1 cellular context compared by ENCODE assay signal in genomic region chr6:17986656-17987575, GRCh38.
A peak's percentile ranks its signal among the peaks of the same experiment; 100 is the strongest.
TF ChIP-seq lines count a peak whose summit lies in the region.

No MANE protein-coding gene starts in this region.

TF ChIP-seq in K562, 482 proteins besides CTCF, POLR2A, EP300 and RAD21 (continued from another document and continues in another):
- TF ChIP-seq HNRNPK (IDR thresholded peaks at IDR 0.05; ENCODE audit: low read depth, low read length, poor library complexity, severe bottlenecking), result no peak
- TF ChIP-seq SOX6 (IDR thresholded peaks at IDR 0.05), result peak; percentile 40; the same call in 1 of the 2 replicates
- TF ChIP-seq GATAD2A (IDR thresholded peaks at IDR 0.05), result 0 out of 2 replicates have a peak, but pooled peaks have one; percentile 1
- TF ChIP-seq, protein P1, sequence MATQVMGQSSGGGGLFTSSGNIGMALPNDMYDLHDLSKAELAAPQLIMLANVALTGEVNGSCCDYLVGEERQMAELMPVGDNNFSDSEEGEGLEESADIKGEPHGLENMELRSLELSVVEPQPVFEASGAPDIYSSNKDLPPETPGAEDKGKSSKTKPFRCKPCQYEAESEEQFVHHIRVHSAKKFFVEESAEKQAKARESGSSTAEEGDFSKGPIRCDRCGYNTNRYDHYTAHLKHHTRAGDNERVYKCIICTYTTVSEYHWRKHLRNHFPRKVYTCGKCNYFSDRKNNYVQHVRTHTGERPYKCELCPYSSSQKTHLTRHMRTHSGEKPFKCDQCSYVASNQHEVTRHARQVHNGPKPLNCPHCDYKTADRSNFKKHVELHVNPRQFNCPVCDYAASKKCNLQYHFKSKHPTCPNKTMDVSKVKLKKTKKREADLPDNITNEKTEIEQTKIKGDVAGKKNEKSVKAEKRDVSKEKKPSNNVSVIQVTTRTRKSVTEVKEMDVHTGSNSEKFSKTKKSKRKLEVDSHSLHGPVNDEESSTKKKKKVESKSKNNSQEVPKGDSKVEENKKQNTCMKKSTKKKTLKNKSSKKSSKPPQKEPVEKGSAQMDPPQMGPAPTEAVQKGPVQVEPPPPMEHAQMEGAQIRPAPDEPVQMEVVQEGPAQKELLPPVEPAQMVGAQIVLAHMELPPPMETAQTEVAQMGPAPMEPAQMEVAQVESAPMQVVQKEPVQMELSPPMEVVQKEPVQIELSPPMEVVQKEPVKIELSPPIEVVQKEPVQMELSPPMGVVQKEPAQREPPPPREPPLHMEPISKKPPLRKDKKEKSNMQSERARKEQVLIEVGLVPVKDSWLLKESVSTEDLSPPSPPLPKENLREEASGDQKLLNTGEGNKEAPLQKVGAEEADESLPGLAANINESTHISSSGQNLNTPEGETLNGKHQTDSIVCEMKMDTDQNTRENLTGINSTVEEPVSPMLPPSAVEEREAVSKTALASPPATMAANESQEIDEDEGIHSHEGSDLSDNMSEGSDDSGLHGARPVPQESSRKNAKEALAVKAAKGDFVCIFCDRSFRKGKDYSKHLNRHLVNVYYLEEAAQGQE (CRISPR knock-in tag; IDR thresholded peaks at IDR 0.05; ENCODE audit: low read depth), result peak; percentile 58
- no peak for TF ChIP-seq CAMTA2 (CRISPR knock-in tag; conservative IDR thresholded peaks at IDR 0.05)
- TF ChIP-seq BCL6 (CRISPR knock-in tag; IDR thresholded peaks at IDR 0.05), result 0 out of 2 replicates have a peak, but pooled peaks have one; percentile 34
- TF ChIP-seq ZFX (CRISPR knock-in tag; IDR thresholded peaks at IDR 0.05), result peak; percentile 56
- TF ChIP-seq STAT5A (IDR thresholded peaks at IDR 0.05; ENCODE audit: borderline replicate concordance, low read length), result no peak
- TF ChIP-seq NR4A1 (CRISPR knock-in tag; IDR thresholded peaks at IDR 0.05), result peak; percentile 45; the same call in 1 of the 2 replicates
- TF ChIP-seq NR4A1 (tag; IDR thresholded peaks at IDR 0.05), result no peak
- TF ChIP-seq PHF21A (IDR thresholded peaks at IDR 0.05; ENCODE audit: borderline replicate concordance, low read depth), result no peak
- TF ChIP-seq, protein P2, sequence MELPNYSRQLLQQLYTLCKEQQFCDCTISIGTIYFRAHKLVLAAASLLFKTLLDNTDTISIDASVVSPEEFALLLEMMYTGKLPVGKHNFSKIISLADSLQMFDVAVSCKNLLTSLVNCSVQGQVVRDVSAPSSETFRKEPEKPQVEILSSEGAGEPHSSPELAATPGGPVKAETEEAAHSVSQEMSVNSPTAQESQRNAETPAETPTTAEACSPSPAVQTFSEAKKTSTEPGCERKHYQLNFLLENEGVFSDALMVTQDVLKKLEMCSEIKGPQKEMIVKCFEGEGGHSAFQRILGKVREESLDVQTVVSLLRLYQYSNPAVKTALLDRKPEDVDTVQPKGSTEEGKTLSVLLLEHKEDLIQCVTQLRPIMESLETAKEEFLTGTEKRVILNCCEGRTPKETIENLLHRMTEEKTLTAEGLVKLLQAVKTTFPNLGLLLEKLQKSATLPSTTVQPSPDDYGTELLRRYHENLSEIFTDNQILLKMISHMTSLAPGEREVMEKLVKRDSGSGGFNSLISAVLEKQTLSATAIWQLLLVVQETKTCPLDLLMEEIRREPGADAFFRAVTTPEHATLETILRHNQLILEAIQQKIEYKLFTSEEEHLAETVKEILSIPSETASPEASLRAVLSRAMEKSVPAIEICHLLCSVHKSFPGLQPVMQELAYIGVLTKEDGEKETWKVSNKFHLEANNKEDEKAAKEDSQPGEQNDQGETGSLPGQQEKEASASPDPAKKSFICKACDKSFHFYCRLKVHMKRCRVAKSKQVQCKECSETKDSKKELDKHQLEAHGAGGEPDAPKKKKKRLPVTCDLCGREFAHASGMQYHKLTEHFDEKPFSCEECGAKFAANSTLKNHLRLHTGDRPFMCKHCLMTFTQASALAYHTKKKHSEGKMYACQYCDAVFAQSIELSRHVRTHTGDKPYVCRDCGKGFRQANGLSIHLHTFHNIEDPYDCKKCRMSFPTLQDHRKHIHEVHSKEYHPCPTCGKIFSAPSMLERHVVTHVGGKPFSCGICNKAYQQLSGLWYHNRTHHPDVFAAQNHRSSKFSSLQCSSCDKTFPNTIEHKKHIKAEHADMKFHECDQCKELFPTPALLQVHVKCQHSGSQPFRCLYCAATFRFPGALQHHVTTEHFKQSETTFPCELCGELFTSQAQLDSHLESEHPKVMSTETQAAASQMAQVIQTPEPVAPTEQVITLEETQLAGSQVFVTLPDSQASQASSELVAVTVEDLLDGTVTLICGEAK (IDR thresholded peaks at IDR 0.05), result 0 out of 2 replicates have a peak, but pooled peaks have one; percentile 21
- TF ChIP-seq, protein P2 (CRISPR knock-in tag; IDR thresholded peaks at IDR 0.05), result no peak
- TF ChIP-seq MAFK (IDR thresholded peaks at IDR 0.05; ENCODE audit: low read length), result no peak
- no peak for TF ChIP-seq SIX5 (IDR thresholded peaks at IDR 0.05; ENCODE audit: borderline replicate concordance in 1 of 2, insufficient read depth in 1 of 2, low read depth in 1 of 2, low read length in 2 of 2)
- TF ChIP-seq ELF4 (CRISPR knock-in tag; IDR thresholded peaks at IDR 0.05), result no peak
- TF ChIP-seq CREBBP (IDR thresholded peaks at IDR 0.05; ENCODE audit: low read depth, low read length), result no peak
- TF ChIP-seq ESRRB (CRISPR knock-in tag; IDR thresholded peaks at IDR 0.05; ENCODE audit: borderline replicate concordance), result no peak
- peak; percentile 41 for TF ChIP-seq RBM25 (IDR thresholded peaks at IDR 0.05; ENCODE audit: low read depth, low read length, severe bottlenecking)
- TF ChIP-seq POU5F1 (IDR thresholded peaks at IDR 0.05; ENCODE audit: borderline replicate concordance, low read depth, low read length, partially characterized antibody), result no peak
- TF ChIP-seq SMARCA4 (IDR thresholded peaks at IDR 0.05), result peak; percentile 28; the same call in 1 of the 2 replicates
- no peak for TF ChIP-seq FOXM1 (IDR thresholded peaks at IDR 0.05; ENCODE audit: low read depth)
- TF ChIP-seq FOXM1 (CRISPR knock-in tag; IDR thresholded peaks at IDR 0.05; ENCODE audit: low read depth), result no peak
- TF ChIP-seq, protein P3, sequence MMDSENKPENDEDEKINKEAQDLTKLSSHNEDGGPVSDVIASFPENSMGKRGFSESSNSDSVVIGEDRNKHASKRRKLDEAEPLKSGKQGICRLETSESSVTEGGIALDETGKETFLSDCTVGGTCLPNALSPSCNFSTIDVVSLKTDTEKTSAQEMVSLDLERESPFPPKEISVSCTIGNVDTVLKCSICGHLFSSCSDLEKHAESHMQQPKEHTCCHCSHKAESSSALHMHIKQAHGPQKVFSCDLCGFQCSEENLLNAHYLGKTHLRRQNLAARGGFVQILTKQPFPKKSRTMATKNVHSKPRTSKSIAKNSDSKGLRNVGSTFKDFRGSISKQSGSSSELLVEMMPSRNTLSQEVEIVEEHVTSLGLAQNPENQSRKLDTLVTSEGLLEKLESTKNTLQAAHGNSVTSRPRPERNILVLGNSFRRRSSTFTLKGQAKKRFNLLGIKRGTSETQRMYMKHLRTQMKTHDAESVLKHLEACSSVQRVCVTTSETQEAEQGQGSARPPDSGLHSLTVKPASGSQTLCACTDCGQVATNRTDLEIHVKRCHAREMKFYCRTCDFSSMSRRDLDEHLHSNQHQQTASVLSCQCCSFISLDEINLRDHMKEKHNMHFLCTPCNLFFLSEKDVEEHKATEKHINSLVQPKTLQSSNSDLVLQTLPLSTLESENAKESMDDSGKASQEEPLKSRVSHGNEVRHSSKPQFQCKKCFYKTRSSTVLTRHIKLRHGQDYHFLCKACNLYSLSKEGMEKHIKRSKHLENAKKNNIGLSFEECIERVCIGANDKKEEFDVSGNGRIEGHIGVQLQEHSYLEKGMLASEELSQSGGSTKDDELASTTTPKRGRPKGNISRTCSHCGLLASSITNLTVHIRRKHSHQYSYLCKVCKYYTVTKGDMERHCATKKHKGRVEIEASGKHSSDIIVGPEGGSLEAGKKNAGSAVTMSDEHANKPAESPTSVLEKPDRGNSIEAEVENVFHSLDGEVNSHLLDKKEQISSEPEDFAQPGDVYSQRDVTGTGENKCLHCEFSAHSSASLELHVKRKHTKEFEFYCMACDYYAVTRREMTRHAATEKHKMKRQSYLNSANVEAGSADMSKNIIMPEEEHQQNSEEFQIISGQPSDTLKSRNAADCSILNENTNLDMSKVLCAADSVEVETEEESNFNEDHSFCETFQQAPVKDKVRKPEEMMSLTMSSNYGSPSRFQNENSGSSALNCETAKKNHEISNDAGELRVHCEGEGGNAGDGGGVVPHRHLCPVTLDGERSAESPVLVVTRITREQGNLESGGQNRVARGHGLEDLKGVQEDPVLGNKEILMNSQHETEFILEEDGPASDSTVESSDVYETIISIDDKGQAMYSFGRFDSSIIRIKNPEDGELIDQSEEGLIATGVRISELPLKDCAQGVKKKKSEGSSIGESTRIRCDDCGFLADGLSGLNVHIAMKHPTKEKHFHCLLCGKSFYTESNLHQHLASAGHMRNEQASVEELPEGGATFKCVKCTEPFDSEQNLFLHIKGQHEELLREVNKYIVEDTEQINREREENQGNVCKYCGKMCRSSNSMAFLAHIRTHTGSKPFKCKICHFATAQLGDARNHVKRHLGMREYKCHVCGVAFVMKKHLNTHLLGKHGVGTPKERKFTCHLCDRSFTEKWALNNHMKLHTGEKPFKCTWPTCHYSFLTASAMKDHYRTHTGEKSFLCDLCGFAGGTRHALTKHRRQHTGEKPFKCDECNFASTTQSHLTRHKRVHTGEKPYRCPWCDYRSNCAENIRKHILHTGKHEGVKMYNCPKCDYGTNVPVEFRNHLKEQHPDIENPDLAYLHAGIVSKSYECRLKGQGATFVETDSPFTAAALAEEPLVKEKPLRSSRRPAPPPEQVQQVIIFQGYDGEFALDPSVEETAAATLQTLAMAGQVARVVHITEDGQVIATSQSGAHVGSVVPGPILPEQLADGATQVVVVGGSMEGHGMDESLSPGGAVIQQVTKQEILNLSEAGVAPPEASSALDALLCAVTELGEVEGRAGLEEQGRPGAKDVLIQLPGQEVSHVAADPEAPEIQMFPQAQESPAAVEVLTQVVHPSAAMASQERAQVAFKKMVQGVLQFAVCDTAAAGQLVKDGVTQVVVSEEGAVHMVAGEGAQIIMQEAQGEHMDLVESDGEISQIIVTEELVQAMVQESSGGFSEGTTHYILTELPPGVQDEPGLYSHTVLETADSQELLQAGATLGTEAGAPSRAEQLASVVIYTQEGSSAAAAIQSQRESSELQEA (IDR thresholded peaks at IDR 0.05; ENCODE audit: low read depth), result no peak
- peak; percentile 95 for TF ChIP-seq CHD1 (IDR thresholded peaks at IDR 0.05; ENCODE audit: low read length)
- no peak for TF ChIP-seq ILF3 (IDR thresholded peaks at IDR 0.05; ENCODE audit: borderline replicate concordance)
- TF ChIP-seq ZNF232 (CRISPR knock-in tag; IDR thresholded peaks at IDR 0.05), result 0 out of 2 replicates have a peak, but pooled peaks have one; percentile 51
- peak; percentile 83 for TF ChIP-seq HDAC2 (IDR thresholded peaks at IDR 0.05)
- TF ChIP-seq, protein P4, sequence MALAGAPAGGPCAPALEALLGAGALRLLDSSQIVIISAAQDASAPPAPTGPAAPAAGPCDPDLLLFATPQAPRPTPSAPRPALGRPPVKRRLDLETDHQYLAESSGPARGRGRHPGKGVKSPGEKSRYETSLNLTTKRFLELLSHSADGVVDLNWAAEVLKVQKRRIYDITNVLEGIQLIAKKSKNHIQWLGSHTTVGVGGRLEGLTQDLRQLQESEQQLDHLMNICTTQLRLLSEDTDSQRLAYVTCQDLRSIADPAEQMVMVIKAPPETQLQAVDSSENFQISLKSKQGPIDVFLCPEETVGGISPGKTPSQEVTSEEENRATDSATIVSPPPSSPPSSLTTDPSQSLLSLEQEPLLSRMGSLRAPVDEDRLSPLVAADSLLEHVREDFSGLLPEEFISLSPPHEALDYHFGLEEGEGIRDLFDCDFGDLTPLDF (CRISPR knock-in tag; IDR thresholded peaks at IDR 0.05), result peak; percentile 38; the same call in 1 of the 2 replicates
- TF ChIP-seq MYNN (IDR thresholded peaks at IDR 0.05), result no peak
- no peak for TF ChIP-seq MYNN (CRISPR knock-in tag; IDR thresholded peaks at IDR 0.05)
- TF ChIP-seq CC2D1A (IDR thresholded peaks at IDR 0.05), result peak; percentile 7; the same call in 1 of the 2 replicates
- no peak for TF ChIP-seq SIN3B (IDR thresholded peaks at IDR 0.05; ENCODE audit: low read depth)
- 0 out of 2 replicates have a peak, but pooled peaks have one; percentile 59 for TF ChIP-seq IRF1 (CRISPR knock-in tag; IDR thresholded peaks at IDR 0.05; ENCODE audit: borderline replicate concordance)
- 0 out of 2 replicates have a peak, but pooled peaks have one; percentile 34 for TF ChIP-seq TOE1 (IDR thresholded peaks at IDR 0.05; ENCODE audit: borderline replicate concordance)
- TF ChIP-seq TOE1 (CRISPR knock-in tag; IDR thresholded peaks at IDR 0.05; ENCODE audit: borderline replicate concordance, low read depth), result no peak
- TF ChIP-seq HMG20A (CRISPR knock-in tag; conservative IDR thresholded peaks at IDR 0.05), result no peak
